11 cellular contexts compared by ENCODE assay signal in genomic region chr12:22018860-22019259, GRCh38. TPM values are rescaled to one million over a fixed set of nuclear protein-coding genes. Genes with fewer than 3 reads are reported as not detected.
A peak's percentile ranks its signal among the peaks of the same experiment; 100 is the strongest.
DNase-seq lines count a peak whose midpoint lies in the region; ATAC-seq, FAIRE-seq and TF ChIP-seq lines count a peak whose summit lies in the region.
"Had no signal": no experiment of that assay in that cellular context is flagged by ENCODE, and none has a peak within 500 bp of the region (broad histone marks: within the 10 kb centered on the region; RNA-seq: fewer than 3 reads in every experiment).

No MANE protein-coding gene starts in this region.

- H3K27me3 Mint-ChIP-seq in H9 (ENCODE audit: low read depth), result no peaks in the 10 kb centered on the region; the same call in 1 of the 2 replicates

- H3K9me3 Mint-ChIP-seq in H9, result peaks cover 9 to 14% of the 10 kb centered on the region in 2 experiments
- H3K9me3 Mint-ChIP-seq: central memory CD8-positive, alpha-beta T cell; natural killer cell treated with Interleukin-12 subunit alpha and Interleukin-12 subunit beta and Interleukin-15 and Interleukin-18, amount 100 ng/mL, for 72 hours had no signal

- no peak overlapping the region for H4K5ac ChIP-seq in H9 (ENCODE audit: insufficient read length, low read depth, low read length)

- H3K9ac ChIP-seq in H9 (ENCODE audit: extremely low read depth, insufficient read length, low read length) (no peak overlapping the region), HepG2 (ENCODE audit: insufficient read depth, low read depth, low read length) (no peak overlapping the region)

- no peak for TF ChIP-seq RAD21 in HepG2 (CRISPR knock-in tag; IDR thresholded peaks at IDR 0.05)

- H3K27me3 ChIP-seq in H9 (ENCODE audit: insufficient read depth, low read length), result no peaks in the 10 kb centered on the region
- no peaks in the 10 kb centered on the region for H3K27me3 ChIP-seq in adrenal gland
- H3K27me3 ChIP-seq in HepG2 (ENCODE audit: control insufficient read depth in 1 of 2, insufficient read depth in 2 of 2, low read length in 2 of 2), result no peaks in the 10 kb centered on the region; a peak in 1 of 5 replicates

- H2BK120ac ChIP-seq in H9 (ENCODE audit: low read depth, low read length, poor library complexity, severe bottlenecking), result no peak overlapping the region

- TF ChIP-seq POLR2A in adrenal gland (IDR thresholded peaks at IDR 0.05) (no peak), HepG2 (IDR thresholded peaks at IDR 0.05; ENCODE audit: insufficient read depth in 1 of 2, low read depth in 2 of 2, low read length in 2 of 2) (no peak)

- H3K27ac Mint-ChIP-seq in H9, result no peak overlapping the region
- H3K27ac Mint-ChIP-seq: natural killer cell treated with Interleukin-12 subunit alpha and Interleukin-12 subunit beta and Interleukin-15 and Interleukin-18, amount 100 ng/mL, for 72 hours had no signal

- peaks cover 6% of the 10 kb centered on the region for H3K9me3 ChIP-seq in H9 (ENCODE audit: control insufficient read depth, low read depth, low read length)
- no peaks in the 10 kb centered on the region for H3K9me3 ChIP-seq in adrenal gland (replicated peaks in 1 of 3)
- peaks cover 8% of the 10 kb centered on the region; the same call in 1 of the 2 replicates for H3K9me3 ChIP-seq in HepG2 (ENCODE audit: low read length)

- no peak overlapping the region for H2BK12ac ChIP-seq in H9 (ENCODE audit: insufficient read length, low read depth, low read length)

- no peak overlapping the region for H3K4me3 Mint-ChIP-seq in H9
- H3K4me3 Mint-ChIP-seq: central memory CD8-positive, alpha-beta T cell; natural killer cell treated with Interleukin-12 subunit alpha and Interleukin-12 subunit beta and Interleukin-15 and Interleukin-18, amount 100 ng/mL, for 72 hours had no signal

- no peak overlapping the region for H3T11ph ChIP-seq in H9 (ENCODE audit: low read length)

- no peak overlapping the region for H2BK20ac ChIP-seq in H9 (ENCODE audit: low read depth, low read length, poor library complexity, severe bottlenecking)

- H4K20me1 ChIP-seq in H9 (ENCODE audit: control insufficient read depth, insufficient read depth, insufficient read length) (no peaks in the 10 kb centered on the region), HepG2 (ENCODE audit: insufficient read depth, low read length) (no peaks in the 10 kb centered on the region)

- CTCF ChIA-PET in HepG2 (lab: Yijun Ruan, JAX; ENCODE audit: low intra/inter-chr PET ratio, low total read pairs), result interaction anchor here (2.6 kb wide), 1 partner anchor 321 kb away, joined by 17 read pairs; no protein-coding TSS in a partner anchor

- no peak overlapping the region for H4K91ac ChIP-seq in H9 (ENCODE audit: insufficient read length, low read depth, low read length)

- H2BK15ac ChIP-seq in H9 (ENCODE audit: low read depth, low read length), result no peak overlapping the region

- intact Hi-C loops in adrenal gland (cut with DNase I) (no loop called here), HepG2 (cut with micrococcal nuclease; ENCODE audit: unreplicated experiment) (loop anchor here (1.0 kb wide), 1 partner anchor 322 kb away; no protein-coding TSS in a partner anchor)

- peaks cover 0 to 7% (median 2%) of the 10 kb centered on the region in 3 experiments; a peak in 5 of 7 replicates for H3K36me3 Mint-ChIP-seq in H9 (ENCODE audit: insufficient read depth in 1 of 3, low read depth in 3 of 3)
- H3K36me3 Mint-ChIP-seq: natural killer cell treated with Interleukin-12 subunit alpha and Interleukin-12 subunit beta and Interleukin-15 and Interleukin-18, amount 100 ng/mL, for 72 hours had no signal

- no peak overlapping the region for H3K23ac ChIP-seq in H9 (ENCODE audit: insufficient read length, low read depth, low read length)

- no TSS peak for BruUV-seq in HepG2 (replicated peaks; lab: Mats Ljungman, UMichigan)

- H3K4me1 Mint-ChIP-seq in H9, result peaks cover 0 to 4% of the 10 kb centered on the region in 2 experiments; a peak in 1 of 4 replicates
- H3K4me1 Mint-ChIP-seq: central memory CD8-positive, alpha-beta T cell had no signal

- no peak overlapping the region for H2BK5ac ChIP-seq in H9 (ENCODE audit: insufficient read length, low read length)

- no peak overlapping the region for H3K56ac ChIP-seq in H9 (ENCODE audit: insufficient read length, low read depth, low read length)

- H3K4ac ChIP-seq in H9 (ENCODE audit: low read depth, low read length), result no peak overlapping the region

- H3K18ac ChIP-seq in H9 (ENCODE audit: insufficient read length, low read depth, low read length), result no peak overlapping the region

- H2AFZ ChIP-seq in H9 (ENCODE audit: low read length), result no peak overlapping the region
- H2AFZ ChIP-seq in HepG2 (ENCODE audit: low read length), result no peak overlapping the region

- H3K36me3 ChIP-seq in adrenal gland (replicated peaks in 1 of 2), result no peaks in the 10 kb centered on the region
- H3K36me3 ChIP-seq in HepG2 (replicated peaks in 1 of 2; ENCODE audit: control insufficient read depth in 1 of 2, insufficient read depth in 2 of 2, low read length in 2 of 2), result no peaks in the 10 kb centered on the region

- WGBS in H9 (ENCODE audit: extremely low coverage, insufficient read length, low lambda C conversion rate), result no CpG with 5 or more reads among the region's 6 CpGs
- 37 to 62% (median 43%) methylated on average over 6 of the region's 6 CpGs for WGBS in adrenal gland, 4 donors
- WGBS in HepG2 (ENCODE audit: low lambda C conversion rate), result 23% methylated on average over 6 of the region's 6 CpGs

- H3K23me2 ChIP-seq in H9 (ENCODE audit: insufficient read length, low read depth, low read length, poor library complexity, severe bottlenecking), result no peaks in the 10 kb centered on the region

- H3K27ac ChIP-seq in H9 (ENCODE audit: insufficient read length, low read depth, low read length), result no peak overlapping the region
- H3K27ac ChIP-seq in adrenal gland, result no peak overlapping the region
- H3K27ac ChIP-seq in HepG2 (ENCODE audit: extremely low read length, insufficient read depth, low read length), result no peak overlapping the region
- H3K27ac ChIP-seq: SK-N-MC had no signal

- H3K4me3 ChIP-seq in AG10803 (ENCODE audit: low read length) (no peak overlapping the region), adrenal gland (no peak overlapping the region), HepG2 (replicated peaks in 1 of 3; ENCODE audit: insufficient read depth in 1 of 3, low read depth in 2 of 3, low read length in 3 of 3) (no peak overlapping the region)
- H3K4me3 ChIP-seq: SK-N-MC had no signal

- POLR2A ChIA-PET in HepG2 (lab: Yijun Ruan, JAX), result no interaction called here

- H3K79me2 ChIP-seq in H9 (ENCODE audit: insufficient read depth, low read length) (no peaks in the 10 kb centered on the region), HepG2 (ENCODE audit: insufficient read depth, low read length) (no peaks in the 10 kb centered on the region)

- FAIRE-seq in HepG2 (lab: Jason Lieb, UNC), result no peak

- no peak overlapping the region for H2AK5ac ChIP-seq in H9 (ENCODE audit: insufficient read length, low read length)

- DNase-seq in AG10803 (ENCODE audit: low read depth) (peak; percentile 2), H9 (no peak), adrenal gland (no peak), HepG2 (ENCODE audit: low spot score) (no peak), NCI-H1436 treated with DMSO at 0.1 percent for 48 hours (lab: John Stamatoyannopoulos, UW) (no peak), NCI-H69 (lab: John Stamatoyannopoulos, UW) (no peak)
- DNase-seq in activated CD4-positive, alpha-beta T cell treated with anti-CD3 and anti-CD28 coated beads, Interleukin-2, amount 50 U/mL, for 4 hours, result no peak

- no peaks in the 10 kb centered on the region for H3K79me1 ChIP-seq in H9 (ENCODE audit: insufficient read depth, low read depth, low read length, poor library complexity, severe bottlenecking)

- H4K8ac ChIP-seq in H9 (replicated peaks; ENCODE audit: insufficient read length, low read depth, low read length), result no peak overlapping the region

- H3K14ac ChIP-seq in H9 (ENCODE audit: insufficient read depth, low read length), result no peak overlapping the region

- TF ChIP-seq EP300 in HepG2 (IDR thresholded peaks at IDR 0.05; ENCODE audit: low read depth in 2 of 2, low read length in 2 of 2) (no peak), HepG2 (CRISPR knock-in tag; IDR thresholded peaks at IDR 0.05; ENCODE audit: borderline replicate concordance) (no peak)

- ATAC-seq in HepG2 (no peak), HG02973 (IDR thresholded peaks at IDR 0.05; ENCODE audit: unreplicated experiment) (no peak)
- ATAC-seq: natural killer cell treated with Interleukin-12 subunit alpha and Interleukin-12 subunit beta and Interleukin-15 and Interleukin-18, amount 100 ng/mL, for 72 hours had no signal

- TF ChIP-seq CTCF in AG10803 (conservative IDR thresholded peaks at IDR 0.05; ENCODE audit: low read length) (peak; percentile 38), H9 (conservative IDR thresholded peaks at IDR 0.05) (peak; percentile 53), adrenal gland (IDR thresholded peaks at IDR 0.05) (peak; percentile 10 to 66 (median 44)), HepG2 (CRISPR knock-in tag; IDR thresholded peaks at IDR 0.05) (0 out of 2 replicates have a peak, but pooled peaks have one; percentile 22)

- H3K4me1 ChIP-seq in H9 (ENCODE audit: insufficient read depth, low read length) (no peaks in the 10 kb centered on the region), adrenal gland (replicated peaks in 1 of 2) (no peaks in the 10 kb centered on the region), HepG2 (ENCODE audit: insufficient read depth, low read length) (peaks cover 13% of the 10 kb centered on the region)

- in situ Hi-C loops in HepG2 (cut with HindIII; ENCODE audit: extremely low pct_ligation_motif_present, low pct_unique_long_range_greater_than_20kb), result no loop called here

- H3K4me2 ChIP-seq in H9 (ENCODE audit: insufficient read depth, insufficient read length, low read length), result no peak overlapping the region
- H3K4me2 ChIP-seq in HepG2 (ENCODE audit: low read depth, low read length), result no peak overlapping the region

RNA-seq across cellular contexts. Expression of gene CMAS, which starts 27.2 kb away (rescaled TPM):
- total RNA-seq in H9 (2021) (46.7 and 47.4 TPM in 2 replicates), adrenal gland (100 to 1,000 TPM in 2 of 8 donors, 10 to 100 TPM in 6; 45.6 to 116 (median 79.9) TPM), HepG2 (2016; rRNA removed; fragmentation: Illumina TruSeq; extraction: Trizol) (21.3 and 36.9 TPM in 2 replicates)
- polyA plus RNA-seq in adrenal gland (100 to 1,000 TPM in 1 of 3 donors, 10 to 100 TPM in 2; 33.8 to 162 (median 49.0) TPM), HepG2 (2011; rRNA removed) (10.2 and 14.0 TPM in 2 replicates)
- total RNA-seq in HepG2 (2016; cell fraction: cytosol; rRNA removed; fragmentation: Illumina TruSeq; extraction: Trizol; ENCODE audit: low read depth), result 4.4 and 5.2 TPM in 2 replicates
- 23.1 and 33.9 TPM in 2 replicates for total RNA-seq in HepG2 (2016; cell fraction: insoluble cytoplasmic fraction; rRNA removed; fragmentation: Illumina TruSeq; extraction: Trizol)
- 14.8 and 16.3 TPM in 2 replicates for total RNA-seq in HepG2 (2016; cell fraction: membrane; rRNA removed; fragmentation: Illumina TruSeq; extraction: Trizol)
- 14.6 and 15.2 TPM in 2 replicates for total RNA-seq in HepG2 (2016; cell fraction: nucleus; rRNA removed; fragmentation: Illumina TruSeq; extraction: Trizol)
- polyA plus RNA-seq in HepG2 (2011; cell fraction: cytosol; rRNA removed), result 5.4 and 7.3 TPM in 2 replicates
- polyA plus RNA-seq in HepG2 (2011; cell fraction: nucleus; rRNA removed), result 3.2 and 3.8 TPM in 2 replicates
- polyA plus RNA-seq in HepG2 (2012), result 21.3 and 28.2 TPM in 2 replicates
- polyA plus RNA-seq in HepG2 (2016; cell fraction: cytosol; fragmentation: Illumina TruSeq; extraction: Trizol; ENCODE audit: low read depth), result 6.6 and 9.0 TPM in 2 replicates
- 48.7 and 54.8 TPM in 2 replicates for polyA plus RNA-seq in HepG2 (2016; cell fraction: insoluble cytoplasmic fraction; fragmentation: Illumina TruSeq; extraction: Trizol; ENCODE audit: low read depth)
- polyA plus RNA-seq in HepG2 (2016; cell fraction: membrane; fragmentation: Illumina TruSeq; extraction: Trizol; ENCODE audit: low read depth), result 16.4 and 17.9 TPM in 2 replicates
- 29.4 and 31.0 TPM in 2 replicates for polyA plus RNA-seq in HepG2 (2016; cell fraction: nucleus; fragmentation: Illumina TruSeq; extraction: Trizol; ENCODE audit: insufficient read depth, low read depth)
- polyA minus RNA-seq in HepG2 (2011; rRNA and poly(A)+ RNA removed; ENCODE audit: low replicate concordance), result 1.9 and 2.7 TPM in 2 replicates
- polyA minus RNA-seq in HepG2 (2011; cell fraction: cytosol; rRNA and poly(A)+ RNA removed), result 6.2 and 6.4 TPM in 2 replicates
- polyA minus RNA-seq in HepG2 (2011; cell fraction: nucleus; rRNA and poly(A)+ RNA removed), result 6.8 and 7.2 TPM in 2 replicates
